23 cellular contexts compared by ENCODE assay signal in the genomic region with DNA sequence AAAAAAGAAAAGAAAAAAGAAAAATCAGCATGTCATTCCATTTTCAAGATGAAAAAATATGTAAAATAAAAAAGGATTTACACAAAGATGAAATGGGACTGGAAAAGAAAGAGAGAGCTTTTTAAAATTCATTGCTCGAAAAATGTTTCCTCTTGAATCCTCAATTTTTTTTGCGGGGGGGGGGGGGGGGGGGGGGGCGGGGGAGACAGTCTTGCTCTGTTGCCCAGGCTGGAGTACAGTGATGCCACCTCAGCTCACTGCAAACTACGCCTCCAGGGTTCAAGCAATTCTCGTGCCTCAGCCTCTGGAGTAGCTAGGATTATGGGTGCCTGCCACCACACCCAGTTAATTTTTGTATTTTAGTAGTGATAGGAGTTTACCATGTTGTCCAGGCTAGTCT.
"Had no signal": no experiment of that assay in that cellular context is flagged by ENCODE, and none has a peak within 500 bp of the region (broad histone marks: within the 10 kb centered on the region; RNA-seq: fewer than 3 reads in every experiment).

No MANE protein-coding gene starts in this region.

- ATAC-seq: foreskin keratinocyte, heart right ventricle, left cardiac atrium, left lung, left ventricle myocardium superior, lower lobe of right lung, mucosa of descending colon had no signal

- FAIRE-seq: colon, endothelial cell of umbilical vein, frontal cortex, islet of Langerhans, keratinocyte had no signal

- H3K27me3 ChIP-seq: dorsolateral prefrontal cortex, esophagus muscularis mucosa, foreskin keratinocyte, heart right ventricle, left lung had no signal

- H3K4me1 ChIP-seq: foreskin keratinocyte had no signal

- H3K27ac ChIP-seq: coronary artery, esophagus muscularis mucosa, foreskin keratinocyte, left lung, lower lobe of right lung had no signal

- H3K4me3 ChIP-seq: coronary artery, dorsolateral prefrontal cortex, esophagus muscularis mucosa, heart right ventricle, left lung, lower lobe of right lung, mucosa of descending colon had no signal

- H3K9me3 ChIP-seq: esophagus muscularis mucosa, heart right ventricle, left lung, lower lobe of right lung, mucosa of descending colon had no signal

- H3K36me3 ChIP-seq: esophagus muscularis mucosa, left lung, lower lobe of right lung had no signal

- DNase-seq: dermis blood vessel endothelial cell; dorsolateral prefrontal cortex; effector CD4-positive, alpha-beta T cell; effector memory CD4-positive, alpha-beta T cell; foreskin keratinocyte; glutamatergic neuron; head of caudate nucleus; heart right ventricle; hippocampal formation; left cardiac atrium; left lung; left ventricle myocardium superior; lower lobe of right lung; mesenchymal stem cell; mucosa of descending colon; naive B cell had no signal
